In the genomic region with DNA sequence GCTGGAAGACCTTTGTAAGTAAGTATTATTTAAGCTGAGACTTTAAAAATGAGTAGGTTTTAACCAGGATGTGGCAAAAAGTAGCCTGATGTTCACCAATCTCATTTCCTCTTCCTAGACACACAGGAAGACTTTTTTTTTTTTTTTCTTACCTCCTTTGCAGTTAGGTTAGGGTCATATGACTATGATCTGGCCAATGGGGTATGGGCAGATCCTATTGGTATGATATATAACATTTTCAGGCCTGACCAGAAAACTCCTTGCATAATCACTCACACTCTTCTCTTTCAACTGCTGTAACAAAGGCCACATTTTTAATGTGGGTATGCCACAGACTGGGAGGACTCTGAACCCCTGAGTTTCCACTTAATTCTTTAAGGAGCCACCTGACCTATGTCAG, we compare ENCODE assay signal across 7 cellular contexts. TPM values are rescaled to one million over a fixed set of nuclear protein-coding genes. Genes with fewer than 3 reads are reported as not detected.
DNase-seq lines count a peak whose midpoint lies in the region; ATAC-seq and TF ChIP-seq lines count a peak whose summit lies in the region.

No MANE protein-coding gene starts in this region.

- DNase-seq in GM06990 (ENCODE audit: extremely low read depth, insufficient read length) (peak; percentile 48), activated B cell treated with CpG ODN at 0.5 μM for 24 hours (no peak), RKO (ENCODE audit: low spot score) (no peak), MG63 (no peak), SK-N-DZ (ENCODE audit: low spot score) (no peak)
- DNase-seq in Jurkat, Clone E6-1 (ENCODE audit: low read depth, low spot score): peak; percentile 84
- peak in 5 of 10 donors; percentile 22 to 64 (median 54) for DNase-seq in naive thymus-derived CD8-positive, alpha-beta T cell

- peaks cover 40% of the 10 kb centered on the region for H3K4me1 Mint-ChIP-seq in activated B cell treated with CpG ODN at 0.5 μM for 24 hours
- peaks cover 21 to 69% (median 64%) of the 10 kb centered on the region in 4 donors for H3K4me1 Mint-ChIP-seq in naive thymus-derived CD8-positive, alpha-beta T cell

- no peaks in the 10 kb centered on the region for H3K36me3 Mint-ChIP-seq in activated B cell treated with CpG ODN at 0.5 μM for 24 hours (ENCODE audit: low read depth)
- H3K36me3 Mint-ChIP-seq in naive thymus-derived CD8-positive, alpha-beta T cell: no peaks in the 10 kb centered on the region

- ATAC-seq in activated B cell treated with CpG ODN at 0.5 μM for 24 hours (ENCODE audit: low read depth): no peak
- ATAC-seq in naive thymus-derived CD8-positive, alpha-beta T cell: no peak

- POLR2A ChIA-PET in activated B cell treated with CpG ODN at 0.5 μM for 24 hours (lab: Charles Lee): interaction anchor here (0.7 to 4.6 kb wide), 5 partner anchors 52 to 504 kb away, joined by 3 to 90 read pairs (median 5); partner anchors contain the start of gene DGLUCY
- POLR2A ChIA-PET in naive thymus-derived CD8-positive, alpha-beta T cell (lab: Charles Lee): interaction anchor here (0.6 to 4.7 kb wide), 11 partner anchors 11 to 804 kb away, joined by 3 to 14 read pairs (median 3); no protein-coding TSS in a partner anchor

- no peak overlapping the region for H3K4me3 ChIP-seq in GM06990 (replicated peaks; ENCODE audit: low read depth, low read length)
- H3K4me3 ChIP-seq in Jurkat, Clone E6-1 (ENCODE audit: low read length): no peak overlapping the region
- H3K4me3 ChIP-seq in MG63: no peak overlapping the region

- TF ChIP-seq CTCF in GM06990 (IDR thresholded peaks at IDR 0.05; ENCODE audit: insufficient read depth, low read length, poor library complexity, severe bottlenecking): no peak
- no peak for TF ChIP-seq CTCF in activated B cell treated with CpG ODN at 0.5 μM for 24 hours (IDR thresholded peaks at IDR 0.05)

- no peaks in the 10 kb centered on the region for H3K27me3 Mint-ChIP-seq in activated B cell treated with CpG ODN at 0.5 μM for 24 hours
- no peaks in the 10 kb centered on the region for H3K27me3 Mint-ChIP-seq in naive thymus-derived CD8-positive, alpha-beta T cell

- H3K27ac Mint-ChIP-seq in activated B cell treated with CpG ODN at 0.5 μM for 24 hours: peak overlapping the region; percentile 72
- peak overlapping the region; percentile 52 to 92 (median 88) for H3K27ac Mint-ChIP-seq in naive thymus-derived CD8-positive, alpha-beta T cell

- CTCF ChIA-PET in activated B cell treated with CpG ODN at 0.5 μM for 24 hours (lab: Charles Lee): no interaction called here

- H3K27me3 ChIP-seq in GM06990 (replicated peaks; ENCODE audit: control insufficient read depth, insufficient read depth, low read length) (no peaks in the 10 kb centered on the region), MG63 (no peaks in the 10 kb centered on the region)

- H3K9me3 ChIP-seq in MG63: no peaks in the 10 kb centered on the region

- intact Hi-C loops in activated B cell treated with CpG ODN at 0.5 μM for 24 hours (cut with micrococcal nuclease): loop anchor here (5.0 kb wide), 1 partner anchor 731 kb away; the partner anchor contains the start of gene NRDE2

- peaks cover 2% of the 10 kb centered on the region for H3K9me3 Mint-ChIP-seq in activated B cell treated with CpG ODN at 0.5 μM for 24 hours
- peaks cover 0 to 5% (median 0%) of the 10 kb centered on the region in 9 donors for H3K9me3 Mint-ChIP-seq in naive thymus-derived CD8-positive, alpha-beta T cell

- peak overlapping the region; percentile 19 for H3K4me3 Mint-ChIP-seq in activated B cell treated with CpG ODN at 0.5 μM for 24 hours
- peak overlapping the region; percentile 0 to 69 (median 55) for H3K4me3 Mint-ChIP-seq in naive thymus-derived CD8-positive, alpha-beta T cell

- H3K36me3 ChIP-seq in GM06990 (ENCODE audit: control insufficient read depth, insufficient read depth, low read length) (no peaks in the 10 kb centered on the region), MG63 (no peaks in the 10 kb centered on the region)

RNA-seq across cellular contexts. Expression of gene RPS6KA5, which starts 2.7 kb away (rescaled TPM):
- 4.4 TPM for polyA plus RNA-seq in Jurkat, Clone E6-1 (2012; ENCODE audit: insufficient read depth, insufficient read length)
- total RNA-seq in activated B cell treated with CpG ODN at 0.5 μM for 24 hours: 13.3 and 16.3 TPM in 2 replicates
- 10 to 100 TPM; 18.4 to 23.2 TPM for total RNA-seq in naive thymus-derived CD8-positive, alpha-beta T cell
- polyA plus RNA-seq in naive thymus-derived CD8-positive, alpha-beta T cell: 10 to 100 TPM; 12.3 to 14.5 (median 14.3) TPM
- 1.5 and 2.9 TPM in 2 replicates for total RNA-seq in MG63 (2014; rRNA removed; shearing (Covaris generic); ENCODE audit: low replicate concordance)
- polyA plus RNA-seq in SK-N-DZ (2014; cell fraction: cytosol; rRNA removed): 2.4 and 3.4 TPM in 2 replicates
- polyA plus RNA-seq in SK-N-DZ (2014; cell fraction: nucleus; rRNA removed): 3.1 and 5.6 TPM in 2 replicates

RNA-seq across cellular contexts. Expression of gene DGLUCY, which starts 50.8 kb away (rescaled TPM):
- 38.9 TPM for polyA plus RNA-seq in Jurkat, Clone E6-1 (2012; ENCODE audit: insufficient read depth, insufficient read length)
- total RNA-seq in activated B cell treated with CpG ODN at 0.5 μM for 24 hours: 76.7 and 92.7 TPM in 2 replicates
- 10 to 100 TPM; 83.5 to 83.9 TPM for total RNA-seq in naive thymus-derived CD8-positive, alpha-beta T cell
- 10 to 100 TPM; 24.9 to 38.5 (median 28.5) TPM for polyA plus RNA-seq in naive thymus-derived CD8-positive, alpha-beta T cell
- 11.0 and 18.3 TPM in 2 replicates for total RNA-seq in MG63 (2014; rRNA removed; shearing (Covaris generic); ENCODE audit: low replicate concordance)
- polyA plus RNA-seq in SK-N-DZ (2014; cell fraction: cytosol; rRNA removed): 24.8 and 37.3 TPM in 2 replicates
- 46.1 and 55.7 TPM in 2 replicates for polyA plus RNA-seq in SK-N-DZ (2014; cell fraction: nucleus; rRNA removed)

Comparison
In these comparisons a context has a peak if more than half of its experiments do, and no peak if none do; other contexts are left out.
1. DNase-seq: peak in GM06990 (single experiment) and Jurkat, Clone E6-1 (single experiment); none in activated B cell treated with CpG ODN at 0.5 μM for 24 hours (single experiment), RKO (single experiment), MG63 (single experiment) and SK-N-DZ (single experiment).